In the genomic region with DNA sequence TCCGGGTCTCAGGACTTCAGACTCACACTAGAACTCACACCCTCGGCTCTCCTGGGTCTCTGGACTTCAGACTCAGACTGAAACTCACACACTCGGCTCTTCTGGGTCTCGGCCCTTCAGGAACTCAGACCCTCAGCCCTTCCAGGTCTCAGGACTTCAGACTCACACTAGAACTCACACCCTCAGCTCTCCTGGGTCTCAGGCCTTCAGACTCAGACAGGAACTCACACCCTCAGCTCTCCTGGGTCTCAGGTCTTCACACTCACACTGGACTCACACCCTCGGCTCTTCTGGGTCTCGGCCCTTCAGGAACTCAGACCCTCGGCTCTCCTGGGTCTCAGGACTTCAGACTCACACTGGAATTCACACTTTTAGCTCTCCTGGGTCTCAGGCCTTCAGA, we compare ENCODE assay signal across 14 cellular contexts.
"Had no signal": no experiment of that assay in that cellular context is flagged by ENCODE, and none has a peak within 500 bp of the region (broad histone marks: within the 10 kb centered on the region; RNA-seq: fewer than 3 reads in every experiment).

No MANE protein-coding gene starts in this region.

- H3K9me3 ChIP-seq: neutrophil, upper lobe of left lung had no signal

- H3K27ac ChIP-seq: esophagus squamous epithelium, gastroesophageal sphincter, left lung, lower lobe of right lung, neutrophil, right atrium auricular region, tibial artery, upper lobe of left lung had no signal

- DNase-seq: esophagus squamous epithelium; foreskin fibroblast; glutamatergic neuron; left lung; lower lobe of right lung; small intestine; stimulated activated CD4-positive, alpha-beta T cell treated with anti-CD3 and anti-CD28 coated beads, Interleukin-4, amount 100 ng/mL, for 1 hour; stimulated activated CD8-positive, alpha-beta memory T cell treated with anti-CD3 and anti-CD28 coated beads, Interleukin-4, amount 100 ng/mL, for 48 hours; upper lobe of left lung had no signal

- H3K4me1 ChIP-seq: esophagus squamous epithelium, gastroesophageal sphincter, left lung, lower lobe of right lung, right atrium auricular region, tibial artery, upper lobe of left lung had no signal

- ATAC-seq: gastroesophageal sphincter; left lung; lower lobe of right lung; stimulated activated effector memory CD8-positive, alpha-beta T cell treated with anti-CD3 and anti-CD28 coated beads, Interleukin-12 subunit alpha, Interleukin-12 subunit beta, amount 100 ng/mL, for 72 hours had no signal

- H3K4me3 ChIP-seq: esophagus squamous epithelium, gastroesophageal sphincter, left lung, lower lobe of right lung, right atrium auricular region, tibial artery, upper lobe of left lung had no signal

- H3K27me3 ChIP-seq: esophagus squamous epithelium, right atrium auricular region, tibial artery, upper lobe of left lung had no signal

- H3K36me3 ChIP-seq: esophagus squamous epithelium, gastroesophageal sphincter, left lung, lower lobe of right lung, neutrophil, right atrium auricular region, tibial artery, upper lobe of left lung had no signal
